ENCODE assay signal across 26 cellular contexts in genomic region chr11:87301785-87302540, GRCh38.
"Had no signal": no experiment of that assay in that cellular context is flagged by ENCODE, and none has a peak within 500 bp of the region (broad histone marks: within the 10 kb centered on the region; RNA-seq: fewer than 3 reads in every experiment).

No MANE protein-coding gene starts in this region.

- H3K9me3 Mint-ChIP-seq: activated CD4-positive, alpha-beta T cell treated with anti-CD3 and anti-CD28 coated beads, Interleukin-2, amount 10 ng/mL, durations not matched to agents 24 days and 14 days; activated naive CD4-positive, alpha-beta T cell treated with anti-CD3 and anti-CD28 coated beads, Interleukin-2, amount 10 ng/mL, durations not matched to agents 7 days and 5 days; activated naive CD8-positive, alpha-beta T cell treated with anti-CD3 and anti-CD28 coated beads, Interleukin-2, amount 50 U/mL, for 24 hours; brain; endodermal cell; mesothelial cell of epicardium; neural progenitor cell; stimulated activated naive CD8-positive, alpha-beta T cell treated with anti-CD3 and anti-CD28 coated beads, Interleukin-15, amount 100 ng/mL, for 72 hours had no signal

- H3K4me3 Mint-ChIP-seq: activated CD4-positive, alpha-beta T cell treated with anti-CD3 and anti-CD28 coated beads, Interleukin-2, amount 10 ng/mL, durations not matched to agents 24 days and 14 days; activated naive CD4-positive, alpha-beta T cell treated with anti-CD3 and anti-CD28 coated beads, Interleukin-2, amount 10 ng/mL, durations not matched to agents 7 days and 5 days; activated naive CD8-positive, alpha-beta T cell treated with anti-CD3 and anti-CD28 coated beads, Interleukin-2, amount 50 U/mL, for 24 hours; brain; endodermal cell; mesothelial cell of epicardium; neural progenitor cell; stimulated activated naive CD8-positive, alpha-beta T cell treated with anti-CD3 and anti-CD28 coated beads, Interleukin-15, amount 100 ng/mL, for 72 hours had no signal

- H3K4me1 ChIP-seq: prostate gland had no signal

- H3K27me3 ChIP-seq: hepatocyte, neural progenitor cell, right atrium auricular region, upper lobe of left lung had no signal

- H3K4me3 ChIP-seq: hepatocyte, neural progenitor cell, prostate gland, right atrium auricular region, upper lobe of left lung had no signal

- H3K27me3 Mint-ChIP-seq: activated CD4-positive, alpha-beta T cell treated with anti-CD3 and anti-CD28 coated beads, Interleukin-2, amount 10 ng/mL, durations not matched to agents 24 days and 14 days; activated naive CD4-positive, alpha-beta T cell treated with anti-CD3 and anti-CD28 coated beads, Interleukin-2, amount 10 ng/mL, durations not matched to agents 7 days and 5 days; activated naive CD8-positive, alpha-beta T cell treated with anti-CD3 and anti-CD28 coated beads, Interleukin-2, amount 50 U/mL, for 24 hours; brain; stimulated activated naive CD8-positive, alpha-beta T cell treated with anti-CD3 and anti-CD28 coated beads, Interleukin-15, amount 100 ng/mL, for 72 hours had no signal

- DNase-seq: activated CD4-positive, alpha-beta T cell treated with anti-CD3 and anti-CD28 coated beads, Interleukin-2, amount 10 ng/mL, durations not matched to agents 24 days and 14 days; activated CD4-positive, CD25-positive, alpha-beta regulatory T cell; activated CD8-positive, alpha-beta memory T cell treated with anti-CD3 and anti-CD28 coated beads, Interleukin-2, amount 50 U/mL, for 4 hours; activated effector memory CD4-positive, alpha-beta T cell treated with Interleukin-2 at 50 U/mL for 16 hours; activated naive CD4-positive, alpha-beta T cell treated with anti-CD3 and anti-CD28 coated beads, Interleukin-2, amount 10 ng/mL, durations not matched to agents 7 days and 5 days; activated naive CD8-positive, alpha-beta T cell treated with anti-CD3 and anti-CD28 coated beads, Interleukin-2, amount 50 U/mL, for 24 hours; activated T-cell treated with anti-CD3 and anti-CD28 coated beads, Interleukin-2, amount 50 U/mL, for 48 hours; anterior cingulate cortex; endodermal cell; erythroblast; small intestine; stimulated activated CD4-positive, alpha-beta T cell treated with anti-CD3 and anti-CD28 coated beads, Interleukin-15, amount 100 ng/mL, for 24 hours; stimulated activated CD4-positive, alpha-beta T cell treated with anti-CD3 and anti-CD28 coated beads, Interleukin-2, amount 100 ng/mL, for 48 hours; stimulated activated naive CD8-positive, alpha-beta T cell treated with anti-CD3 and anti-CD28 coated beads, Interleukin-15, amount 100 ng/mL, for 72 hours; T-helper 1 cell; T-helper 9 cell; upper lobe of left lung had no signal

- H3K27ac Mint-ChIP-seq: activated CD4-positive, alpha-beta T cell treated with anti-CD3 and anti-CD28 coated beads, Interleukin-2, amount 10 ng/mL, durations not matched to agents 24 days and 14 days; activated naive CD4-positive, alpha-beta T cell treated with anti-CD3 and anti-CD28 coated beads, Interleukin-2, amount 10 ng/mL, durations not matched to agents 7 days and 5 days; activated naive CD8-positive, alpha-beta T cell treated with anti-CD3 and anti-CD28 coated beads, Interleukin-2, amount 50 U/mL, for 24 hours; neural progenitor cell; stimulated activated naive CD8-positive, alpha-beta T cell treated with anti-CD3 and anti-CD28 coated beads, Interleukin-15, amount 100 ng/mL, for 72 hours had no signal

- H3K9me3 ChIP-seq: prostate gland, right atrium auricular region, upper lobe of left lung had no signal

- ATAC-seq: activated naive CD8-positive, alpha-beta T cell treated with anti-CD3 and anti-CD28 coated beads, Interleukin-2, amount 50 U/mL, for 24 hours; left lobe of liver; stimulated activated naive CD8-positive, alpha-beta T cell treated with anti-CD3 and anti-CD28 coated beads, Interleukin-15, amount 100 ng/mL, for 72 hours had no signal

- H3K36me3 ChIP-seq: neural progenitor cell, prostate gland, right atrium auricular region, upper lobe of left lung had no signal

- H3K27ac ChIP-seq: hepatocyte, neural progenitor cell, prostate gland, right atrium auricular region, upper lobe of left lung had no signal

- H3K4me1 Mint-ChIP-seq: stimulated activated naive CD8-positive, alpha-beta T cell treated with anti-CD3 and anti-CD28 coated beads, Interleukin-15, amount 100 ng/mL, for 72 hours had no signal

- FAIRE-seq: colon, keratinocyte, small intestine had no signal

- H3K9ac ChIP-seq: neural progenitor cell had no signal
